Comparison of ENCODE assay signal across 19 cellular contexts in genomic region chr10:106999118-106999707, GRCh38.
DNase-seq lines count a peak whose midpoint lies in the region; ATAC-seq and TF ChIP-seq lines count a peak whose summit lies in the region.
"Had no signal": no experiment of that assay in that cellular context is flagged by ENCODE, and none has a peak within 500 bp of the region (broad histone marks: within the 10 kb centered on the region; RNA-seq: fewer than 3 reads in every experiment).

No MANE protein-coding gene starts in this region.

- H3K9me3 ChIP-seq in BLaER1: no peaks in the 10 kb centered on the region
- no peaks in the 10 kb centered on the region for H3K9me3 ChIP-seq in Loucy (ENCODE audit: insufficient read depth, low read depth, low read length)

- ATAC-seq in SK-N-SH treated with all-trans-retinoic acid at 6 μM for 48 hours: no peak
- ATAC-seq in GM18520 (IDR thresholded peaks at IDR 0.05; ENCODE audit: unreplicated experiment): no peak
- ATAC-seq in HG03378 (IDR thresholded peaks at IDR 0.05; ENCODE audit: unreplicated experiment): no peak
- ATAC-seq: GM12878, GM23338 had no signal

- H2AFZ ChIP-seq in Loucy (ENCODE audit: low read length): peak overlapping the region; percentile 94; the same call in 1 of the 2 replicates
- H2AFZ ChIP-seq: GM23338 had no signal

- no peak for TF ChIP-seq CTCF in Loucy (conservative IDR thresholded peaks at IDR 0.05; ENCODE audit: low read length)
- TF ChIP-seq CTCF in nephron progenitor cell (IDR thresholded peaks at IDR 0.05): no peak

- DNase-seq in nephron progenitor cell (no peak), cerebellum (ENCODE audit: low spot score) (no peak)
- DNase-seq: 8988T; C1 segment of cervical spinal cord; CD4-positive, CD25-positive, alpha-beta regulatory T cell; CD8-positive, alpha-beta memory T cell; COR-L47; DMS 273 treated with DMSO at 0.1 percent for 48 hours; DMS53; DND-41; EL; HCEC 1CT had no signal

- H3K4me1 ChIP-seq in BLaER1: peaks cover 13% of the 10 kb centered on the region; the same call in 1 of the 2 replicates
- peaks cover 20% of the 10 kb centered on the region for H3K4me1 ChIP-seq in Loucy (ENCODE audit: insufficient read depth, low read length, poor library complexity, severe bottlenecking)

- no peaks in the 10 kb centered on the region for H3K4me1 Mint-ChIP-seq in nephron progenitor cell
- H3K4me1 Mint-ChIP-seq: CD4-positive, CD25-positive, alpha-beta regulatory T cell; CD8-positive, alpha-beta memory T cell had no signal

- H3K36me3 Mint-ChIP-seq in nephron progenitor cell (ENCODE audit: low read depth): no peaks in the 10 kb centered on the region
- H3K36me3 Mint-ChIP-seq: CD4-positive, CD25-positive, alpha-beta regulatory T cell; CD8-positive, alpha-beta memory T cell had no signal

- H3K4me2 ChIP-seq in BLaER1 (peak overlapping the region; percentile 30), Loucy (ENCODE audit: low read depth, low read length, poor library complexity, severe bottlenecking) (peak overlapping the region; percentile 3)
- H3K4me2 ChIP-seq: GM23338 had no signal

- H4K20me1 ChIP-seq in BLaER1 (no peaks in the 10 kb centered on the region), Loucy (ENCODE audit: insufficient read depth, low read length, poor library complexity, severe bottlenecking) (no peaks in the 10 kb centered on the region)

- H3K9ac ChIP-seq in BLaER1 (no peak overlapping the region), Loucy (ENCODE audit: low read depth, low read length, poor library complexity, severe bottlenecking) (no peak overlapping the region)

- H3K27ac Mint-ChIP-seq in nephron progenitor cell: peak overlapping the region; percentile 38
- H3K27ac Mint-ChIP-seq: CD4-positive, CD25-positive, alpha-beta regulatory T cell; CD8-positive, alpha-beta memory T cell; GM23338 had no signal

- H3K79me2 ChIP-seq in Loucy (ENCODE audit: insufficient read depth, low read length): no peaks in the 10 kb centered on the region

- no peaks in the 10 kb centered on the region for H3K27me3 ChIP-seq in BLaER1
- no peaks in the 10 kb centered on the region for H3K27me3 ChIP-seq in Loucy (ENCODE audit: insufficient read depth, low read length, poor library complexity, severe bottlenecking)

- no peaks in the 10 kb centered on the region for H3K9me2 ChIP-seq in Loucy (replicated peaks; ENCODE audit: low read depth, low read length)

- no peak overlapping the region for H3K4me3 ChIP-seq in BLaER1
- no peak overlapping the region for H3K4me3 ChIP-seq in Loucy (ENCODE audit: low read length, poor library complexity, severe bottlenecking)
- H3K4me3 ChIP-seq: GM12878, GM23338 had no signal

- H3F3A ChIP-seq in Loucy (ENCODE audit: low read depth): no peaks in the 10 kb centered on the region

- H3K27ac ChIP-seq in BLaER1: no peak overlapping the region

- H3K9me3 Mint-ChIP-seq in nephron progenitor cell: no peaks in the 10 kb centered on the region
- H3K9me3 Mint-ChIP-seq: GM23338 had no signal

- no peaks in the 10 kb centered on the region for H3K27me3 Mint-ChIP-seq in nephron progenitor cell (ENCODE audit: low read depth, poor library complexity)
- H3K27me3 Mint-ChIP-seq: CD4-positive, CD25-positive, alpha-beta regulatory T cell; CD8-positive, alpha-beta memory T cell had no signal

- H3K4me3 Mint-ChIP-seq in nephron progenitor cell: no peak overlapping the region
- H3K4me3 Mint-ChIP-seq: CD4-positive, CD25-positive, alpha-beta regulatory T cell; CD8-positive, alpha-beta memory T cell; GM23338 had no signal

- H3K36me3 ChIP-seq in BLaER1 (no peaks in the 10 kb centered on the region), Loucy (ENCODE audit: insufficient read depth, low read length) (no peaks in the 10 kb centered on the region)

TF ChIP-seq in SK-N-SH treated with all-trans-retinoic acid at 6 μM for 48 hours, 23 proteins besides CTCF, POLR2A, EP300 and RAD21:
- TF ChIP-seq TSHZ2 (CRISPR knock-in tag; IDR thresholded peaks at IDR 0.05) (peak; percentile 61; the same call in 1 of the 2 replicates), TCF4 (CRISPR knock-in tag; IDR thresholded peaks at IDR 0.05; ENCODE audit: borderline replicate concordance) (no peak)
